ENCODE assay signal across 2 cellular contexts in the genomic region with DNA sequence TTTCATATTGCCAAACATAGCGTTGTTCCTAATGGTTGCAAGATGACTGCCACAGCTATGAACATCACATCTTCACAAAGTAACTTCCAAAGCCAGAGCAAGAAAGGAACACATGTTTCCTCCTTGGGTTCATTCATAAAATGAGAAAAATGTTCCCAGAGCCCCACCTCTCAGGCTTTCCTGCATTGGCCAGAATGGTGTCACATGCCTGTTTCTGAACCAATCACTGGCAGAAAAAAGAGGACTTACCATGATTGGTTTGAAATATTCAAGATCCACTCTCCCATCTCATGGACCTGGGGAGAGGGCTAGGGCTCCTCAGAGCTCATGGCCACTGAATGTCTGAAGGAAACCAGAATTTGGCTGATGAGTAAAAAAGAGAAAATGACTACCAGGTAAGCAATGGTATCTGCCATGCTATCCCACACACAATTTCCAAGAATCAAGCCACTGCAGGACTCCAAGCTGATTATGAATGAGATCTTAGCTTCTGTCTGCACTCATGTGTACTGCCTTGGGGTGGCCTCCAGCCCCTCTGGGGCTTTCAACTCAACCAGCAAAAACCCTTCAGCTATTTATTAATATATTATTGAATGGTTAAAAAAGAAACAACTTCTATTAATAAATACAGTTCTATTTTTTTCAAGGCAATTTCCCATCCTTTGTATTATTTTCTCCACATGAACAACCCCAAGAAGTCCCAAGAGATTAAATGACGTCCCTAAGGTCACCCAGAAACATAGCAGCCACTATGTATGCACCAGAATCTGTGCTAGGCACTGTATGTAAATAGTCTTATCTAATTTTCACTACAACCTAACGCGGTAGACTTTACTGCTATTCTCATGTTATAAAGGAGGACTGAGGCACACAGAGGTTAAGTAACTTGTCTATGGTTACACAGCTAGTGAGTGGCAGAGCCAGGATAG.
TF ChIP-seq lines count a peak whose summit lies in the region.

No MANE protein-coding gene starts in this region.

TF ChIP-seq in IMR-90, 13 proteins besides CTCF, POLR2A, EP300 and RAD21:
- TF ChIP-seq MAFK (IDR thresholded peaks at IDR 0.05; ENCODE audit: low read depth, low read length) (no peak), MXI1 (IDR thresholded peaks at IDR 0.05; ENCODE audit: borderline replicate concordance, low read depth, low read length) (no peak), FOS (IDR thresholded peaks at IDR 0.05; ENCODE audit: low read depth, low read length) (no peak), CEBPB (IDR thresholded peaks at IDR 0.05; ENCODE audit: low read depth, low read length) (no peak), RCOR1 (IDR thresholded peaks at IDR 0.05; ENCODE audit: insufficient replicate concordance, low read length) (no peak), BHLHE40 (IDR thresholded peaks at IDR 0.05; ENCODE audit: low read depth, low read length) (no peak), CHD1 (IDR thresholded peaks at IDR 0.05; ENCODE audit: low read depth, low read length) (no peak), SMC3 (IDR thresholded peaks at IDR 0.05; ENCODE audit: low read depth, low read length) (no peak), NFE2L2 (IDR thresholded peaks at IDR 0.05; ENCODE audit: low read depth, low read length) (no peak), RFX5 (IDR thresholded peaks at IDR 0.05; ENCODE audit: low read depth, low read length) (no peak)
- TF ChIP-seq, protein P1, sequence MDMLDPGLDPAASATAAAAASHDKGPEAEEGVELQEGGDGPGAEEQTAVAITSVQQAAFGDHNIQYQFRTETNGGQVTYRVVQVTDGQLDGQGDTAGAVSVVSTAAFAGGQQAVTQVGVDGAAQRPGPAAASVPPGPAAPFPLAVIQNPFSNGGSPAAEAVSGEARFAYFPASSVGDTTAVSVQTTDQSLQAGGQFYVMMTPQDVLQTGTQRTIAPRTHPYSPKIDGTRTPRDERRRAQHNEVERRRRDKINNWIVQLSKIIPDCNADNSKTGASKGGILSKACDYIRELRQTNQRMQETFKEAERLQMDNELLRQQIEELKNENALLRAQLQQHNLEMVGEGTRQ (IDR thresholded peaks at IDR 0.05; ENCODE audit: low read depth, low read length): no peak
TF ChIP-seq in IMR-90: peak in this region for 0.

TF ChIP-seq in GM12878, 131 proteins besides CTCF, POLR2A, EP300 and RAD21:
- TF ChIP-seq, protein P2, sequence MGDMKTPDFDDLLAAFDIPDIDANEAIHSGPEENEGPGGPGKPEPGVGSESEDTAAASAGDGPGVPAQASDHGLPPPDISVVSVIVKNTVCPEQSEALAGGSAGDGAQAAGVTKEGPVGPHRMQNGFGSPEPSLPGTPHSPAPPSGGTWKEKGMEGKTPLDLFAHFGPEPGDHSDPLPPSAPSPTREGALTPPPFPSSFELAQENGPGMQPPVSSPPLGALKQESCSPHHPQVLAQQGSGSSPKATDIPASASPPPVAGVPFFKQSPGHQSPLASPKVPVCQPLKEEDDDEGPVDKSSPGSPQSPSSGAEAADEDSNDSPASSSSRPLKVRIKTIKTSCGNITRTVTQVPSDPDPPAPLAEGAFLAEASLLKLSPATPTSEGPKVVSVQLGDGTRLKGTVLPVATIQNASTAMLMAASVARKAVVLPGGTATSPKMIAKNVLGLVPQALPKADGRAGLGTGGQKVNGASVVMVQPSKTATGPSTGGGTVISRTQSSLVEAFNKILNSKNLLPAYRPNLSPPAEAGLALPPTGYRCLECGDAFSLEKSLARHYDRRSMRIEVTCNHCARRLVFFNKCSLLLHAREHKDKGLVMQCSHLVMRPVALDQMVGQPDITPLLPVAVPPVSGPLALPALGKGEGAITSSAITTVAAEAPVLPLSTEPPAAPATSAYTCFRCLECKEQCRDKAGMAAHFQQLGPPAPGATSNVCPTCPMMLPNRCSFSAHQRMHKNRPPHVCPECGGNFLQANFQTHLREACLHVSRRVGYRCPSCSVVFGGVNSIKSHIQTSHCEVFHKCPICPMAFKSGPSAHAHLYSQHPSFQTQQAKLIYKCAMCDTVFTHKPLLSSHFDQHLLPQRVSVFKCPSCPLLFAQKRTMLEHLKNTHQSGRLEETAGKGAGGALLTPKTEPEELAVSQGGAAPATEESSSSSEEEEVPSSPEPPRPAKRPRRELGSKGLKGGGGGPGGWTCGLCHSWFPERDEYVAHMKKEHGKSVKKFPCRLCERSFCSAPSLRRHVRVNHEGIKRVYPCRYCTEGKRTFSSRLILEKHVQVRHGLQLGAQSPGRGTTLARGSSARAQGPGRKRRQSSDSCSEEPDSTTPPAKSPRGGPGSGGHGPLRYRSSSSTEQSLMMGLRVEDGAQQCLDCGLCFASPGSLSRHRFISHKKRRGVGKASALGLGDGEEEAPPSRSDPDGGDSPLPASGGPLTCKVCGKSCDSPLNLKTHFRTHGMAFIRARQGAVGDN (IDR thresholded peaks at IDR 0.05): no peak
- TF ChIP-seq MEF2B (IDR thresholded peaks at IDR 0.05; ENCODE audit: partially characterized antibody, poor library complexity, severe bottlenecking) (peak; percentile 71), FOXK2 (IDR thresholded peaks at IDR 0.05) (no peak), NFXL1 (IDR thresholded peaks at IDR 0.05; ENCODE audit: borderline replicate concordance) (no peak), CREM (IDR thresholded peaks at IDR 0.05; ENCODE audit: low read depth) (no peak)
- TF ChIP-seq, protein P3, sequence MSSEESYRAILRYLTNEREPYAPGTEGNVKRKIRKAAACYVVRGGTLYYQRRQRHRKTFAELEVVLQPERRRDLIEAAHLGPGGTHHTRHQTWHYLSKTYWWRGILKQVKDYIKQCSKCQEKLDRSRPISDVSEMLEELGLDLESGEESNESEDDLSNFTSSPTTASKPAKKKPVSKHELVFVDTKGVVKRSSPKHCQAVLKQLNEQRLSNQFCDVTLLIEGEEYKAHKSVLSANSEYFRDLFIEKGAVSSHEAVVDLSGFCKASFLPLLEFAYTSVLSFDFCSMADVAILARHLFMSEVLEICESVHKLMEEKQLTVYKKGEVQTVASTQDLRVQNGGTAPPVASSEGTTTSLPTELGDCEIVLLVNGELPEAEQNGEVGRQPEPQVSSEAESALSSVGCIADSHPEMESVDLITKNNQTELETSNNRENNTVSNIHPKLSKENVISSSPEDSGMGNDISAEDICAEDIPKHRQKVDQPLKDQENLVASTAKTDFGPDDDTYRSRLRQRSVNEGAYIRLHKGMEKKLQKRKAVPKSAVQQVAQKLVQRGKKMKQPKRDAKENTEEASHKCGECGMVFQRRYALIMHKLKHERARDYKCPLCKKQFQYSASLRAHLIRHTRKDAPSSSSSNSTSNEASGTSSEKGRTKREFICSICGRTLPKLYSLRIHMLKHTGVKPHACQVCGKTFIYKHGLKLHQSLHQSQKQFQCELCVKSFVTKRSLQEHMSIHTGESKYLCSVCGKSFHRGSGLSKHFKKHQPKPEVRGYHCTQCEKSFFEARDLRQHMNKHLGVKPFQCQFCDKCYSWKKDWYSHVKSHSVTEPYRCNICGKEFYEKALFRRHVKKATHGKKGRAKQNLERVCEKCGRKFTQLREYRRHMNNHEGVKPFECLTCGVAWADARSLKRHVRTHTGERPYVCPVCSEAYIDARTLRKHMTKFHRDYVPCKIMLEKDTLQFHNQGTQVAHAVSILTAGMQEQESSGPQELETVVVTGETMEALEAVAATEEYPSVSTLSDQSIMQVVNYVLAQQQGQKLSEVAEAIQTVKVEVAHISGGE (CRISPR knock-in tag; IDR thresholded peaks at IDR 0.05): no peak
